ENCODE assay signal across 17 cellular contexts in the genomic region with DNA sequence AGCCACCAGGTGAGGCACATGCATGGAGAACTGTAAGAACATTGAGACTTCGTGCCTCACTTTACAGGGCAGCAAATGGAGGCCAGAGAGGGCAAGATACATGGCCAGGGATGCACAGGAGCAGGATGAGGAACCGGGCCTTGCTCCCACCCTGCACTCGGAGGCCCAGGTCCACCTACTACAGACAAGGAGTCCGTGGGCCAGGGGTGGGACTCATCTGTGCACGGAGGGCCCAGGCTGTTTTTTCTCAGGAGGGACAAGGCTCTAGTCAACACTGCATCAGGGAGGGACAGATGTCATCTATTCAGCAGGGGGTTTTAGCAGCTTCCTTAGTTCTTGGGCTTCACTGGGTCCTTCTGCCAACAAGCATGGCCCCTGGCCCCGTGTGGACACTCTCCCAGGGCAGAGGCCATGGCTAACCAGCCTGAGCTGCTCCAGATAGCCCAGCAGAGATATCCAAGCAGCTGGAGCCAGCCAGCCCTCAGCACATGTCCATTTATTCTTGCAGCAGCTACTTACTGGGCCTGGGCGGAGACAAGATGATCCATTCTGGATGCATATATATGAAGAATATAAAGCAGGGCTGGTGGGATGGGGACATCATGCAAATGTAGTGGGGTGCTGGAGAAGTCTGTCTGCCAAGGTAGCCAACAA.
"Had no signal": no experiment of that assay in that cellular context is flagged by ENCODE, and none has a peak within 500 bp of the region (broad histone marks: within the 10 kb centered on the region; RNA-seq: fewer than 3 reads in every experiment).

No MANE protein-coding gene starts in this region.

- H3K36me3 ChIP-seq: gastrocnemius medialis, heart right ventricle, thoracic aorta, uterus had no signal

- H3K27ac ChIP-seq: gastrocnemius medialis, heart right ventricle, thoracic aorta, uterus had no signal

- H3K9me3 ChIP-seq: gastrocnemius medialis, thoracic aorta, uterus had no signal

- DNase-seq: activated CD4-positive, alpha-beta memory T cell treated with anti-CD3 and anti-CD28 coated beads for 36 hours; activated CD4-positive, alpha-beta T cell treated with anti-CD3 and anti-CD28 coated beads for 36 hours; activated naive CD4-positive, alpha-beta T cell treated with anti-CD3 and anti-CD28 coated beads for 36 hours; dermis blood vessel endothelial cell; gastrocnemius medialis; heart right ventricle; left colon; naive B cell; nucleus accumbens; stimulated activated naive CD8-positive, alpha-beta T cell treated with anti-CD3 and anti-CD28 coated beads, Interleukin-15, amount 100 ng/mL, for 72 hours; T-helper 2 cell; uterus had no signal

- H3K4me2 ChIP-seq: smooth muscle cell had no signal

- ATAC-seq: activated CD4-positive, alpha-beta T cell treated with anti-CD3 and anti-CD28 coated beads for 36 hours; gastrocnemius medialis; heart right ventricle; left colon; right cardiac atrium; stimulated activated naive CD8-positive, alpha-beta T cell treated with anti-CD3 and anti-CD28 coated beads, Interleukin-15, amount 100 ng/mL, for 72 hours had no signal

- H3K4me3 ChIP-seq: gastrocnemius medialis, heart right ventricle, smooth muscle cell, thoracic aorta, uterus had no signal

- H3K4me1 ChIP-seq: gastrocnemius medialis, heart right ventricle, uterus had no signal

- H3K4me3 Mint-ChIP-seq: activated CD4-positive, alpha-beta memory T cell treated with anti-CD3 and anti-CD28 coated beads for 36 hours; activated CD4-positive, alpha-beta T cell treated with anti-CD3 and anti-CD28 coated beads for 36 hours; activated naive CD4-positive, alpha-beta T cell treated with anti-CD3 and anti-CD28 coated beads for 36 hours; activated T-helper 1 cell treated with anti-CD3 and anti-CD28 coated beads, Interleukin-12 subunit alpha, Interleukin-12 subunit beta, Interleukin-2, Interleukin-4 antibody, amounts not matched to agents 30 ng/mL and 10 ng/mL and 1 ng/mL, durations not matched to agents 14 hours and 24 hours and 36 hours; naive B cell; stimulated activated naive CD8-positive, alpha-beta T cell treated with anti-CD3 and anti-CD28 coated beads, Interleukin-15, amount 100 ng/mL, for 72 hours had no signal

- H3K9me3 Mint-ChIP-seq: activated naive CD4-positive, alpha-beta T cell treated with anti-CD3 and anti-CD28 coated beads for 36 hours; activated T-helper 1 cell treated with anti-CD3 and anti-CD28 coated beads, Interleukin-12 subunit alpha, Interleukin-12 subunit beta, Interleukin-2, Interleukin-4 antibody, amounts not matched to agents 30 ng/mL and 10 ng/mL and 1 ng/mL, durations not matched to agents 14 hours and 24 hours and 36 hours; stimulated activated naive CD8-positive, alpha-beta T cell treated with anti-CD3 and anti-CD28 coated beads, Interleukin-15, amount 100 ng/mL, for 72 hours had no signal

- H3K4me1 Mint-ChIP-seq: activated CD4-positive, alpha-beta T cell treated with anti-CD3 and anti-CD28 coated beads for 36 hours; naive B cell; stimulated activated naive CD8-positive, alpha-beta T cell treated with anti-CD3 and anti-CD28 coated beads, Interleukin-15, amount 100 ng/mL, for 72 hours had no signal

- H3K27ac Mint-ChIP-seq: activated CD4-positive, alpha-beta memory T cell treated with anti-CD3 and anti-CD28 coated beads for 36 hours; activated CD4-positive, alpha-beta T cell treated with anti-CD3 and anti-CD28 coated beads for 36 hours; activated naive CD4-positive, alpha-beta T cell treated with anti-CD3 and anti-CD28 coated beads for 36 hours; activated T-helper 1 cell treated with anti-CD3 and anti-CD28 coated beads, Interleukin-12 subunit alpha, Interleukin-12 subunit beta, Interleukin-2, Interleukin-4 antibody, amounts not matched to agents 30 ng/mL and 10 ng/mL and 1 ng/mL, durations not matched to agents 14 hours and 24 hours and 36 hours; naive B cell; progenitor cell of endocrine pancreas; stimulated activated naive CD8-positive, alpha-beta T cell treated with anti-CD3 and anti-CD28 coated beads, Interleukin-15, amount 100 ng/mL, for 72 hours had no signal

- H3K36me3 Mint-ChIP-seq: activated CD4-positive, alpha-beta memory T cell treated with anti-CD3 and anti-CD28 coated beads for 36 hours; naive B cell had no signal

- H3K27me3 Mint-ChIP-seq: activated CD4-positive, alpha-beta T cell treated with anti-CD3 and anti-CD28 coated beads for 36 hours; stimulated activated naive CD8-positive, alpha-beta T cell treated with anti-CD3 and anti-CD28 coated beads, Interleukin-15, amount 100 ng/mL, for 72 hours had no signal

- H3K27me3 ChIP-seq: gastrocnemius medialis, uterus had no signal
